Comparison of ENCODE assay signal across 19 cellular contexts in genomic region chr3:177464392-177465225, GRCh38.
A peak's percentile ranks its signal among the peaks of the same experiment; 100 is the strongest.
DNase-seq lines count a peak whose midpoint lies in the region; ATAC-seq and TF ChIP-seq lines count a peak whose summit lies in the region.
"Had no signal": no experiment of that assay in that cellular context is flagged by ENCODE, and none has a peak within 500 bp of the region (broad histone marks: within the 10 kb centered on the region; RNA-seq: fewer than 3 reads in every experiment).

No MANE protein-coding gene starts in this region.

- peak overlapping the region; percentile 62; the same call in 1 of the 2 replicates for H2BK20ac ChIP-seq in IMR-90 (ENCODE audit: low read depth, low read length)

- H2BK15ac ChIP-seq in IMR-90 (ENCODE audit: low read depth, low read length) (peak overlapping the region; percentile 80; the same call in 2 of the 3 replicates), mesendoderm (replicated peaks; ENCODE audit: low read depth) (peak overlapping the region; percentile 76)

- no peak for TF ChIP-seq CTCF in IMR-90 (conservative IDR thresholded peaks at IDR 0.05; ENCODE audit: low read depth, low read length)

- peak overlapping the region; percentile 39; the same call in 1 of the 2 replicates for H3K27ac ChIP-seq in IMR-90 (ENCODE audit: insufficient read depth, low read length)
- peak overlapping the region; percentile 29 for H3K27ac ChIP-seq in caudate nucleus (ENCODE audit: low read depth, low read length)
- H3K27ac ChIP-seq in mesendoderm (ENCODE audit: low read depth, low read length), result no peak overlapping the region
- peak overlapping the region; percentile 82 for H3K27ac ChIP-seq in stomach smooth muscle (ENCODE audit: low read length)
- H3K27ac ChIP-seq: neural progenitor cell had no signal

- H3K14ac ChIP-seq in IMR-90 (replicated peaks; ENCODE audit: low read depth, low read length), result peak overlapping the region; percentile 82

- no peaks in the 10 kb centered on the region for H3K9me3 ChIP-seq in IMR-90 (ENCODE audit: control insufficient read depth, insufficient read depth, low read length)
- H3K9me3 ChIP-seq in stomach smooth muscle (ENCODE audit: control insufficient read depth in 2 of 2, low read length in 2 of 2), result no peaks in the 10 kb centered on the region
- H3K9me3 ChIP-seq: Peyer's patch had no signal

- H3K23ac ChIP-seq in IMR-90 (ENCODE audit: low read depth, low read length) (peak overlapping the region; percentile 17; the same call in 1 of the 2 replicates), mesendoderm (ENCODE audit: low read length) (no peak overlapping the region)

- H4K8ac ChIP-seq in IMR-90 (ENCODE audit: low read depth in 2 of 2, low read length in 2 of 2) (peak overlapping the region; percentile 32 to 81; a peak in 3 of 4 replicates), mesendoderm (ENCODE audit: low read depth, low read length) (no peak overlapping the region)

- H2BK120ac ChIP-seq in IMR-90 (ENCODE audit: low read depth, low read length) (peak overlapping the region; percentile 77), mesendoderm (ENCODE audit: low read depth, low read length) (no peak overlapping the region)

- H3K4me1 ChIP-seq in IMR-90 (ENCODE audit: control insufficient read depth, insufficient read depth, low read length) (peaks cover 12% of the 10 kb centered on the region), mesendoderm (ENCODE audit: control insufficient read depth, low read depth, low read length) (peaks cover 5% of the 10 kb centered on the region), stomach smooth muscle (ENCODE audit: control insufficient read depth, insufficient read depth, low read length) (peaks cover 22% of the 10 kb centered on the region)

- H4K91ac ChIP-seq in IMR-90 (ENCODE audit: insufficient read depth, low read depth, low read length), result peak overlapping the region; percentile 70

- H4K20me1 ChIP-seq in IMR-90 (ENCODE audit: insufficient read depth, low read length), result no peaks in the 10 kb centered on the region

- H3K18ac ChIP-seq in IMR-90 (ENCODE audit: low read depth, low read length) (peak overlapping the region; percentile 92), mesendoderm (ENCODE audit: low read length) (no peak overlapping the region)

- peaks cover 10% of the 10 kb centered on the region; the same call in 1 of the 2 replicates for H3K9me1 ChIP-seq in IMR-90 (ENCODE audit: insufficient read depth, low read length)

- no peak for DNase-seq in IMR-90
- no peak for DNase-seq in caudate nucleus (lab: John Stamatoyannopoulos, UW)
- no peak for DNase-seq in mesendoderm
- DNase-seq in activated CD4-positive, alpha-beta T cell treated with anti-CD3 and anti-CD28 coated beads, Interleukin-2, amount 50 U/mL, for 1 hour, result no peak
- DNase-seq in activated CD4-positive, alpha-beta T cell treated with anti-CD3 and anti-CD28 coated beads, Interleukin-2, amount 50 U/mL, for 4 hours, result no peak
- DNase-seq: activated effector memory CD4-positive, alpha-beta T cell treated with anti-CD3 and anti-CD28 coated beads, Interleukin-2, amount 50 U/mL, for 16 hours; GF-D8; NCI-H2029 treated with DMSO at 0.1 percent for 48 hours; NCI-H774; Peyer's patch; small intestine; T-cell had no signal

- peak overlapping the region; percentile 47 for H2AK9ac ChIP-seq in IMR-90 (replicated peaks; ENCODE audit: low read depth, low read length, poor library complexity)

- H3K4me3 ChIP-seq in IMR-90 (ENCODE audit: insufficient read depth, low read depth, low read length) (no peak overlapping the region), mesendoderm (ENCODE audit: low read length) (no peak overlapping the region), stomach smooth muscle (ENCODE audit: low read length in 2 of 2) (peak overlapping the region in 1 of 2 donors; percentile 4)
- H3K4me3 ChIP-seq: lung, neural progenitor cell, Peyer's patch had no signal

- ATAC-seq in IMR-90 (ENCODE audit: low read depth) (peak; percentile 30; the same call in 1 of the 2 replicates), GM18861 (IDR thresholded peaks at IDR 0.05; ENCODE audit: unreplicated experiment) (no peak), HG02884 (IDR thresholded peaks at IDR 0.05; ENCODE audit: unreplicated experiment) (no peak)
- ATAC-seq: stimulated activated memory B cell treated with anti-CD40 and anti-IgM and Interleukin-4, amounts not matched to agents 10 μg/mL and 1 μg/mL and 100 μg/mL, for 72 hours; T-cell; WTC11 had no signal

- H3K36me3 ChIP-seq in IMR-90 (ENCODE audit: control insufficient read depth, insufficient read depth, low read length) (no peaks in the 10 kb centered on the region), mesendoderm (ENCODE audit: control insufficient read depth, insufficient read depth, low read length) (no peaks in the 10 kb centered on the region), stomach smooth muscle (ENCODE audit: control insufficient read depth in 2 of 2, insufficient read depth in 2 of 2, low read length in 2 of 2) (no peaks in the 10 kb centered on the region)
- H3K36me3 ChIP-seq: neural progenitor cell, Peyer's patch had no signal

- H2BK5ac ChIP-seq in IMR-90 (ENCODE audit: low read depth, low read length, poor library complexity, severe bottlenecking) (peak overlapping the region; percentile 82), mesendoderm (ENCODE audit: low read length) (no peak overlapping the region)

- in situ Hi-C loops in IMR-90 (cut with MboI; ENCODE audit: low sequenced_read_pairs), result loop anchor here (5.0 kb wide), 1 partner anchor 267 kb away; the partner anchor contains the start of gene TBL1XR1

- H3K27me3 ChIP-seq in IMR-90 (ENCODE audit: control insufficient read depth, insufficient read depth, low read length) (no peaks in the 10 kb centered on the region), mesendoderm (ENCODE audit: insufficient read depth, low read length, poor library complexity) (no peaks in the 10 kb centered on the region), stomach smooth muscle (ENCODE audit: control insufficient read depth in 1 of 2, insufficient read depth in 2 of 2, low read length in 2 of 2) (no peaks in the 10 kb centered on the region)
- H3K27me3 ChIP-seq: neural progenitor cell, Peyer's patch had no signal

- no peaks in the 10 kb centered on the region for H3K79me2 ChIP-seq in mesendoderm (ENCODE audit: control insufficient read depth, insufficient read depth, low read length)

- H4K5ac ChIP-seq in IMR-90 (ENCODE audit: low read depth, low read length) (peak overlapping the region; percentile 75; the same call in 1 of the 2 replicates), mesendoderm (ENCODE audit: low read length) (no peak overlapping the region)

- CTCF ChIA-PET in IMR-90 (lab: Yijun Ruan, JAX), result no interaction called here

- H3K4me2 ChIP-seq in IMR-90 (ENCODE audit: low read depth, low read length) (no peak overlapping the region), mesendoderm (ENCODE audit: low read length) (no peak overlapping the region)
- H3K4me2 ChIP-seq: neural progenitor cell had no signal

- BruUV-seq in IMR-90 (replicated peaks; lab: Mats Ljungman, UMichigan), result no TSS peak

- dilution Hi-C loops in IMR-90 (cut with HindIII; ENCODE audit: low sequenced_read_pairs, unreplicated experiment), result no loop called here

- intact Hi-C loops in IMR-90 (cut with micrococcal nuclease), result loop anchor here (5.0 kb wide), 2 partner anchors 102 to 267 kb away; partner anchors contain the start of gene TBL1XR1

- POLR2A ChIA-PET in IMR-90 (lab: Charles Lee; ENCODE audit: unreplicated experiment), result no interaction called here

- WGBS in IMR-90 (ENCODE audit: extremely low coverage in 2 of 2, insufficient read length in 1 of 2), 2 experiments, result 100% methylated on average over 1 of the region's 5 CpGs; no CpG with 5 or more reads in 1 of the 2 experiments
- no CpG with 5 or more reads among the region's 5 CpGs for WGBS in mesendoderm (ENCODE audit: extremely low coverage, insufficient coverage, low lambda C conversion rate)

- H3K9ac ChIP-seq in IMR-90 (ENCODE audit: low read depth, low read length) (no peak overlapping the region), mesendoderm (ENCODE audit: low read length) (no peak overlapping the region), stomach smooth muscle (ENCODE audit: low read length in 2 of 2) (peak overlapping the region; percentile 1 to 11)
- H3K9ac ChIP-seq: neural progenitor cell had no signal

- no peak overlapping the region for H3K56ac ChIP-seq in IMR-90 (ENCODE audit: extremely low read depth, insufficient read depth, low read length)
- H3K56ac ChIP-seq in mesendoderm (ENCODE audit: low read length), result no peak overlapping the region

- peak overlapping the region; percentile 40 for H2AFZ ChIP-seq in IMR-90 (replicated peaks; ENCODE audit: low read length, poor library complexity)
- H2AFZ ChIP-seq: neural progenitor cell had no signal

- H2AK5ac ChIP-seq in IMR-90 (ENCODE audit: low read depth, low read length) (peak overlapping the region; percentile 27; the same call in 1 of the 2 replicates), mesendoderm (ENCODE audit: low read length) (no peak overlapping the region)

- no peak for TF ChIP-seq RAD21 in IMR-90 (IDR thresholded peaks at IDR 0.05; ENCODE audit: low read length)

- peak overlapping the region; percentile 68; the same call in 1 of the 2 replicates for H3K4ac ChIP-seq in IMR-90 (ENCODE audit: low read depth, low read length)
- no peak overlapping the region for H3K4ac ChIP-seq in mesendoderm (ENCODE audit: low read depth, low read length)

- no peak for TF ChIP-seq POLR2A in IMR-90 (IDR thresholded peaks at IDR 0.05; ENCODE audit: low read depth, low read length)

- H3K79me1 ChIP-seq in IMR-90 (ENCODE audit: low read depth in 1 of 2, low read length in 2 of 2), result no peaks in the 10 kb centered on the region
- no peaks in the 10 kb centered on the region for H3K79me1 ChIP-seq in mesendoderm (ENCODE audit: low read length)

TF ChIP-seq in IMR-90, 13 proteins besides CTCF, POLR2A, EP300 and RAD21 (continues in another document):
- no peak for TF ChIP-seq MXI1 (IDR thresholded peaks at IDR 0.05; ENCODE audit: borderline replicate concordance, low read depth, low read length)
- no peak for TF ChIP-seq CHD1 (IDR thresholded peaks at IDR 0.05; ENCODE audit: low read depth, low read length)
- no peak for TF ChIP-seq BHLHE40 (IDR thresholded peaks at IDR 0.05; ENCODE audit: low read depth, low read length)
- TF ChIP-seq MAFK (IDR thresholded peaks at IDR 0.05; ENCODE audit: low read depth, low read length), result no peak
- no peak for TF ChIP-seq RFX5 (IDR thresholded peaks at IDR 0.05; ENCODE audit: low read depth, low read length)
- TF ChIP-seq RCOR1 (IDR thresholded peaks at IDR 0.05; ENCODE audit: insufficient replicate concordance, low read length), result no peak
- TF ChIP-seq SMC3 (IDR thresholded peaks at IDR 0.05; ENCODE audit: low read depth, low read length), result no peak

Comparison
In these comparisons a context has a peak if more than half of its experiments do, and no peak if none do; other contexts are left out.
1. H3K9ac ChIP-seq: peak in stomach smooth muscle (2 of 2); none in IMR-90 (single experiment) and mesendoderm (single experiment).